ENCODE assay signal across 1 cellular context in genomic region chr17:79557724-79558572, GRCh38.
TF ChIP-seq lines count a peak whose summit lies in the region.

No MANE protein-coding gene starts in this region.

TF ChIP-seq in HepG2, 621 proteins besides CTCF, POLR2A, EP300 and RAD21 (continued from another document):
- TF ChIP-seq, protein P1, sequence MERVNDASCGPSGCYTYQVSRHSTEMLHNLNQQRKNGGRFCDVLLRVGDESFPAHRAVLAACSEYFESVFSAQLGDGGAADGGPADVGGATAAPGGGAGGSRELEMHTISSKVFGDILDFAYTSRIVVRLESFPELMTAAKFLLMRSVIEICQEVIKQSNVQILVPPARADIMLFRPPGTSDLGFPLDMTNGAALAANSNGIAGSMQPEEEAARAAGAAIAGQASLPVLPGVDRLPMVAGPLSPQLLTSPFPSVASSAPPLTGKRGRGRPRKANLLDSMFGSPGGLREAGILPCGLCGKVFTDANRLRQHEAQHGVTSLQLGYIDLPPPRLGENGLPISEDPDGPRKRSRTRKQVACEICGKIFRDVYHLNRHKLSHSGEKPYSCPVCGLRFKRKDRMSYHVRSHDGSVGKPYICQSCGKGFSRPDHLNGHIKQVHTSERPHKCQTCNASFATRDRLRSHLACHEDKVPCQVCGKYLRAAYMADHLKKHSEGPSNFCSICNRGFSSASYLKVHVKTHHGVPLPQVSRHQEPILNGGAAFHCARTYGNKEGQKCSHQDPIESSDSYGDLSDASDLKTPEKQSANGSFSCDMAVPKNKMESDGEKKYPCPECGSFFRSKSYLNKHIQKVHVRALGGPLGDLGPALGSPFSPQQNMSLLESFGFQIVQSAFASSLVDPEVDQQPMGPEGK (CRISPR knock-in tag; IDR thresholded peaks at IDR 0.05): no peak
